1 cellular context compared by ENCODE assay signal in the genomic region with DNA sequence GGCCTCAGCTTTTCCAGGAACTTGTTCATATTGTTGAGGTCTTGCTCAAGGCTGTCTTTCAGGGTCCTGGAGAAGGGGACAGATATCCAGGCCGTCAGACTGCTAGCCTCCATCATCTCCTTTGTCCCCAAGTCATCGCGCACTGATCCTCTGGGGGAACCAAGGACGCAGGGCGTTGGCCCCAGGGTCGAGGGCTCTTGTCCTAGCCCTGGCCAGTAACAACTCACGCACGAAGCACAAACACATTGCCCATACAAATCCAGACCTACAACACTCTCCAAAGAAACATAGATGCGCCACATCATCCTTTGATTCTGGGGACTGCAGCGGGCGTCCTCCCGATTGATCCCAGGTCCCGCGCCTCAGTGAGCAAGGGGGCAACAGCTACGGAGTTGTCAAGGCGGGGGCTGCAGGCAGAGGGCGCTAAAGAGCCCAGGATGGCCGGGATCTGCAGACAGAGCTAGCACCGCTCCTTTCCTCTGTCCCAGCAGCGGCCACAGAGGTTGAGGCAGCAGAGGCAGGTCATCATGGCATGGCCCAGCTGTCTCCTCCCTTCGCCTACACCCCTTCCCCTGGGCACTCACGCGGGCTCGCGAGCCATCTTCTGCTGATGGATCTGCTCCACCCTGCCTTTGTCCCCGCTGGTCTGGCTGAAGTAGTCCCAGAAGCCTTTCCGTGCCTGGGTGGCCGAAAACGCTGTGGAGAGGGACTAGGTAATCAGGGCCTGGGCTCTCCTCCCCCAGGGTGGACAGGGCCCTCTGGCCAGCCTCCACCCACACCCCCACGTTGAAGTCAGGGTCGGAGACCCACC.
TF ChIP-seq lines count a peak whose summit lies in the region.

No MANE protein-coding gene starts in this region.

TF ChIP-seq in HepG2, 621 proteins besides CTCF, POLR2A, EP300 and RAD21 (continued from another document and continues in another):
- TF ChIP-seq HMGXB4 (CRISPR knock-in tag; IDR thresholded peaks at IDR 0.05; ENCODE audit: borderline replicate concordance in 1 of 2, low read depth in 1 of 2) = peak; percentile 91 to 94
- no peak for TF ChIP-seq ZNF552 (CRISPR knock-in tag; IDR thresholded peaks at IDR 0.05; ENCODE audit: borderline replicate concordance)
- TF ChIP-seq, protein P1, sequence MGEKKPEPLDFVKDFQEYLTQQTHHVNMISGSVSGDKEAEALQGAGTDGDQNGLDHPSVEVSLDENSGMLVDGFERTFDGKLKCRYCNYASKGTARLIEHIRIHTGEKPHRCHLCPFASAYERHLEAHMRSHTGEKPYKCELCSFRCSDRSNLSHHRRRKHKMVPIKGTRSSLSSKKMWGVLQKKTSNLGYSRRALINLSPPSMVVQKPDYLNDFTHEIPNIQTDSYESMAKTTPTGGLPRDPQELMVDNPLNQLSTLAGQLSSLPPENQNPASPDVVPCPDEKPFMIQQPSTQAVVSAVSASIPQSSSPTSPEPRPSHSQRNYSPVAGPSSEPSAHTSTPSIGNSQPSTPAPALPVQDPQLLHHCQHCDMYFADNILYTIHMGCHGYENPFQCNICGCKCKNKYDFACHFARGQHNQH (CRISPR knock-in tag; IDR thresholded peaks at IDR 0.05) = peak; percentile 62; the same call in 1 of the 2 replicates
- TF ChIP-seq HOXD1 (CRISPR knock-in tag; IDR thresholded peaks at IDR 0.05) = 0 out of 2 replicates have a peak, but pooled peaks have one; percentile 41
- TF ChIP-seq HNRNPK (IDR thresholded peaks at IDR 0.05; ENCODE audit: low read depth, low read length, poor library complexity, severe bottlenecking) = no peak
- TF ChIP-seq ZNF580 (CRISPR knock-in tag; IDR thresholded peaks at IDR 0.05; ENCODE audit: borderline replicate concordance, low read depth) = peak; percentile 88
- TF ChIP-seq SALL1 (CRISPR knock-in tag; IDR thresholded peaks at IDR 0.05) = peak; percentile 81
- TF ChIP-seq ZNF781 (CRISPR knock-in tag; IDR thresholded peaks at IDR 0.05; ENCODE audit: borderline replicate concordance, not compliant biosample characterization) = peak; percentile 21
- peak; percentile 49; the same call in 1 of the 2 replicates for TF ChIP-seq ZNF503 (CRISPR knock-in tag; IDR thresholded peaks at IDR 0.05)
- TF ChIP-seq REL (CRISPR knock-in tag; conservative IDR thresholded peaks at IDR 0.05) = 0 out of 2 replicates have a peak, but pooled peaks have one; percentile 56
- TF ChIP-seq ZSCAN31 (CRISPR knock-in tag; IDR thresholded peaks at IDR 0.05; ENCODE audit: low read depth) = peak; percentile 45; the same call in 1 of the 2 replicates
- TF ChIP-seq, protein P2, sequence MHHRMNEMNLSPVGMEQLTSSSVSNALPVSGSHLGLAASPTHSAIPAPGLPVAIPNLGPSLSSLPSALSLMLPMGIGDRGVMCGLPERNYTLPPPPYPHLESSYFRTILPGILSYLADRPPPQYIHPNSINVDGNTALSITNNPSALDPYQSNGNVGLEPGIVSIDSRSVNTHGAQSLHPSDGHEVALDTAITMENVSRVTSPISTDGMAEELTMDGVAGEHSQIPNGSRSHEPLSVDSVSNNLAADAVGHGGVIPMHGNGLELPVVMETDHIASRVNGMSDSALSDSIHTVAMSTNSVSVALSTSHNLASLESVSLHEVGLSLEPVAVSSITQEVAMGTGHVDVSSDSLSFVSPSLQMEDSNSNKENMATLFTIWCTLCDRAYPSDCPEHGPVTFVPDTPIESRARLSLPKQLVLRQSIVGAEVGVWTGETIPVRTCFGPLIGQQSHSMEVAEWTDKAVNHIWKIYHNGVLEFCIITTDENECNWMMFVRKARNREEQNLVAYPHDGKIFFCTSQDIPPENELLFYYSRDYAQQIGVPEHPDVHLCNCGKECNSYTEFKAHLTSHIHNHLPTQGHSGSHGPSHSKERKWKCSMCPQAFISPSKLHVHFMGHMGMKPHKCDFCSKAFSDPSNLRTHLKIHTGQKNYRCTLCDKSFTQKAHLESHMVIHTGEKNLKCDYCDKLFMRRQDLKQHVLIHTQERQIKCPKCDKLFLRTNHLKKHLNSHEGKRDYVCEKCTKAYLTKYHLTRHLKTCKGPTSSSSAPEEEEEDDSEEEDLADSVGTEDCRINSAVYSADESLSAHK (CRISPR knock-in tag; IDR thresholded peaks at IDR 0.05; ENCODE audit: borderline replicate concordance) = 0 out of 2 replicates have a peak, but pooled peaks have one; percentile 8
- TF ChIP-seq ADNP (CRISPR knock-in tag; IDR thresholded peaks at IDR 0.05) = no peak
- TF ChIP-seq ZNF30 (CRISPR knock-in tag; IDR thresholded peaks at IDR 0.05) = no peak
- TF ChIP-seq ZBTB1 (CRISPR knock-in tag; IDR thresholded peaks at IDR 0.05; ENCODE audit: borderline replicate concordance) = no peak
- peak; percentile 18; the same call in 1 of the 2 replicates for TF ChIP-seq BCL6 (CRISPR knock-in tag; IDR thresholded peaks at IDR 0.05)
- TF ChIP-seq CBX1 (IDR thresholded peaks at IDR 0.05; ENCODE audit: low read depth) = peak; percentile 81
- peak; percentile 63; the same call in 1 of the 2 replicates for TF ChIP-seq THAP9 (CRISPR knock-in tag; IDR thresholded peaks at IDR 0.05; ENCODE audit: borderline replicate concordance)
- TF ChIP-seq, protein P3, sequence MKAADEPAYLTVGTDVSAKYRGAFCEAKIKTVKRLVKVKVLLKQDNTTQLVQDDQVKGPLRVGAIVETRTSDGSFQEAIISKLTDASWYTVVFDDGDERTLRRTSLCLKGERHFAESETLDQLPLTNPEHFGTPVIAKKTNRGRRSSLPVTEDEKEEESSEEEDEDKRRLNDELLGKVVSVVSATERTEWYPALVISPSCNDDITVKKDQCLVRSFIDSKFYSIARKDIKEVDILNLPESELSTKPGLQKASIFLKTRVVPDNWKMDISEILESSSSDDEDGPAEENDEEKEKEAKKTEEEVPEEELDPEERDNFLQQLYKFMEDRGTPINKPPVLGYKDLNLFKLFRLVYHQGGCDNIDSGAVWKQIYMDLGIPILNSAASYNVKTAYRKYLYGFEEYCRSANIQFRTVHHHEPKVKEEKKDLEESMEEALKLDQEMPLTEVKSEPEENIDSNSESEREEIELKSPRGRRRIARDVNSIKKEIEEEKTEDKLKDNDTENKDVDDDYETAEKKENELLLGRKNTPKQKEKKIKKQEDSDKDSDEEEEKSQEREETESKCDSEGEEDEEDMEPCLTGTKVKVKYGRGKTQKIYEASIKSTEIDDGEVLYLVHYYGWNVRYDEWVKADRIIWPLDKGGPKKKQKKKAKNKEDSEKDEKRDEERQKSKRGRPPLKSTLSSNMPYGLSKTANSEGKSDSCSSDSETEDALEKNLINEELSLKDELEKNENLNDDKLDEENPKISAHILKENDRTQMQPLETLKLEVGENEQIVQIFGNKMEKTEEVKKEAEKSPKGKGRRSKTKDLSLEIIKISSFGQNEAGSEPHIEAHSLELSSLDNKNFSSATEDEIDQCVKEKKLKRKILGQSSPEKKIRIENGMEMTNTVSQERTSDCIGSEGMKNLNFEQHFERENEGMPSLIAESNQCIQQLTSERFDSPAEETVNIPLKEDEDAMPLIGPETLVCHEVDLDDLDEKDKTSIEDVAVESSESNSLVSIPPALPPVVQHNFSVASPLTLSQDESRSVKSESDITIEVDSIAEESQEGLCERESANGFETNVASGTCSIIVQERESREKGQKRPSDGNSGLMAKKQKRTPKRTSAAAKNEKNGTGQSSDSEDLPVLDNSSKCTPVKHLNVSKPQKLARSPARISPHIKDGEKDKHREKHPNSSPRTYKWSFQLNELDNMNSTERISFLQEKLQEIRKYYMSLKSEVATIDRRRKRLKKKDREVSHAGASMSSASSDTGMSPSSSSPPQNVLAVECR (CRISPR knock-in tag; IDR thresholded peaks at IDR 0.05; ENCODE audit: borderline replicate concordance) = peak; percentile 79
- TF ChIP-seq, protein P4, sequence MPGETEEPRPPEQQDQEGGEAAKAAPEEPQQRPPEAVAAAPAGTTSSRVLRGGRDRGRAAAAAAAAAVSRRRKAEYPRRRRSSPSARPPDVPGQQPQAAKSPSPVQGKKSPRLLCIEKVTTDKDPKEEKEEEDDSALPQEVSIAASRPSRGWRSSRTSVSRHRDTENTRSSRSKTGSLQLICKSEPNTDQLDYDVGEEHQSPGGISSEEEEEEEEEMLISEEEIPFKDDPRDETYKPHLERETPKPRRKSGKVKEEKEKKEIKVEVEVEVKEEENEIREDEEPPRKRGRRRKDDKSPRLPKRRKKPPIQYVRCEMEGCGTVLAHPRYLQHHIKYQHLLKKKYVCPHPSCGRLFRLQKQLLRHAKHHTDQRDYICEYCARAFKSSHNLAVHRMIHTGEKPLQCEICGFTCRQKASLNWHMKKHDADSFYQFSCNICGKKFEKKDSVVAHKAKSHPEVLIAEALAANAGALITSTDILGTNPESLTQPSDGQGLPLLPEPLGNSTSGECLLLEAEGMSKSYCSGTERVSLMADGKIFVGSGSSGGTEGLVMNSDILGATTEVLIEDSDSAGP (CRISPR knock-in tag; IDR thresholded peaks at IDR 0.05; ENCODE audit: borderline replicate concordance) = peak; percentile 79
- peak; percentile 31 for TF ChIP-seq SRSF1 (optimal IDR thresholded peaks at IDR 0.05; ENCODE audit: low read depth, low read length)
- peak; percentile 40 for TF ChIP-seq MYPOP (CRISPR knock-in tag; IDR thresholded peaks at IDR 0.05)
